In genomic region chr10:71319042-71319799, GRCh38 we compare ENCODE assay signal across 8 cellular contexts. TPM values are rescaled to one million over a fixed set of nuclear protein-coding genes. Genes with fewer than 3 reads are reported as not detected.
A peak's percentile ranks its signal among the peaks of the same experiment; 100 is the strongest.
DNase-seq lines count a peak whose midpoint lies in the region; ATAC-seq, FAIRE-seq and TF ChIP-seq lines count a peak whose summit lies in the region.

Gene SLC29A3 (plus strand): TSS chr10:71319259. CDS start chr10:71319310, 51 bp downstream.

- peaks cover 3% of the 10 kb centered on the region for H3K4me1 ChIP-seq in endothelial cell of umbilical vein (ENCODE audit: control insufficient read depth, extremely low read depth, insufficient read depth, low read length)

- peak within 1 kb of the TSS; percentile 60 for H3K27ac ChIP-seq in endothelial cell of umbilical vein (ENCODE audit: insufficient read depth, low read depth, low read length)

- peak within 1 kb of the TSS; percentile 97 for H2AFZ ChIP-seq in endothelial cell of umbilical vein (ENCODE audit: low read depth, low read length)

- no peaks in the 10 kb centered on the region for H3K9me3 ChIP-seq in endothelial cell of umbilical vein (replicated peaks; ENCODE audit: control insufficient read depth, insufficient read depth, low read length)

- peak within 1 kb of the TSS; percentile 97 to 98 for H3K4me3 Mint-ChIP-seq in CD14-positive monocyte

- H3K36me3 Mint-ChIP-seq in CD14-positive monocyte = peaks cover 18 to 21% of the 10 kb centered on the region in 2 donors

- peak; percentile 68 for TF ChIP-seq POLR2A in endothelial cell of umbilical vein (IDR thresholded peaks at IDR 0.05; ENCODE audit: low read depth, low read length)

- H3K79me2 ChIP-seq in endothelial cell of umbilical vein (ENCODE audit: control insufficient read depth, insufficient read depth, low read length) = no peaks in the 10 kb centered on the region

- peak; percentile 54 for ATAC-seq in HG03565 (IDR thresholded peaks at IDR 0.05; ENCODE audit: unreplicated experiment)

- DNase-seq in CD14-positive monocyte (ENCODE audit: low spot score) = peak; percentile 78
- peak; percentile 85 for DNase-seq in GM19240 (ENCODE audit: insufficient read length, low spot score)
- DNase-seq in NOMO-1 treated with DMSO at 0.1 percent for 48 hours (lab: John Stamatoyannopoulos, UW; ENCODE audit: unreplicated experiment) = peak; percentile 85
- peak; percentile 66 for DNase-seq in activated CD8-positive, alpha-beta memory T cell treated with anti-CD3 and anti-CD28 coated beads, Interleukin-2, amount 50 U/mL, for 24 hours (ENCODE audit: extremely low read depth)
- peak; percentile 83 for DNase-seq in endothelial cell of umbilical vein (ENCODE audit: low read depth, low spot score)
- peak; percentile 60 for DNase-seq in middle frontal gyrus (ENCODE audit: extremely low spot score, low spot score)
- DNase-seq in stimulated activated CD8-positive, alpha-beta memory T cell treated with anti-CD3 and anti-CD28 coated beads, Interleukin-2, amount 100 ng/mL, for 1 hour (ENCODE audit: low read depth in 2 of 2) = peak; percentile 63 to 73

- TSS peak; percentile 44 for BruUV-seq in endothelial cell of umbilical vein (replicated peaks; lab: Mats Ljungman, UMichigan)

- intact Hi-C loops in CD14-positive monocyte (cut with micrococcal nuclease) = loop anchor here (5.0 to 10.0 kb wide), 5 partner anchors 58 to 586 kb away; no protein-coding TSS in a partner anchor
- intact Hi-C loops in endothelial cell of umbilical vein (cut with micrococcal nuclease) = loop anchor here (1.0 to 10.0 kb wide), 6 partner anchors 58 to 576 kb away; no protein-coding TSS in a partner anchor

- peaks cover 66% of the 10 kb centered on the region for H3K4me1 Mint-ChIP-seq in CD14-positive monocyte

- TF ChIP-seq CTCF in CD14-positive monocyte (IDR thresholded peaks at IDR 0.05) = peak; percentile 69
- TF ChIP-seq CTCF in endothelial cell of umbilical vein (IDR thresholded peaks at IDR 0.05; ENCODE audit: extremely low read depth in 1 of 2, insufficient read depth in 1 of 2, low read depth in 1 of 2, low read length in 2 of 2) = peak; percentile 79 to 89

- POLR2A ChIA-PET in endothelial cell of umbilical vein (lab: Charles Lee) = interaction anchor here (0.6 to 1.1 kb wide), 7 partner anchors 15 to 1235 kb away, joined by 4 to 9 read pairs (median 5); partner anchors contain the start of gene UNC5B

- CTCF ChIA-PET in endothelial cell of umbilical vein (lab: Charles Lee) = interaction anchor here (0.5 to 8.0 kb wide), 45 partner anchors 9 to 1966 kb away, joined by 3 to 90 read pairs (median 4); no protein-coding TSS in a partner anchor

- FAIRE-seq in endothelial cell of umbilical vein (lab: Jason Lieb, UNC) = peak; percentile 86

- H3K27ac Mint-ChIP-seq in CD14-positive monocyte = peak within 1 kb of the TSS; percentile 85 to 96 (median 91)

- no peaks in the 10 kb centered on the region for H3K36me3 ChIP-seq in endothelial cell of umbilical vein (ENCODE audit: control insufficient read depth in 2 of 2, extremely low read depth in 1 of 2, insufficient read depth in 2 of 2, low read length in 2 of 2)

- H3K27me3 ChIP-seq in endothelial cell of umbilical vein (ENCODE audit: control insufficient read depth in 2 of 2, insufficient read depth in 2 of 2, low read length in 2 of 2) = peaks cover 0 to 1% of the 10 kb centered on the region in 2 experiments

- H3K27me3 Mint-ChIP-seq in CD14-positive monocyte (ENCODE audit: low read depth in 3 of 3) = peaks cover 0 to 4% (median 0%) of the 10 kb centered on the region in 3 donors

- peak within 1 kb of the TSS; percentile 88 for H3K4me2 ChIP-seq in endothelial cell of umbilical vein (ENCODE audit: insufficient read depth, low read length)

- no peaks in the 10 kb centered on the region for H3K9me3 Mint-ChIP-seq in CD14-positive monocyte

- H4K20me1 ChIP-seq in endothelial cell of umbilical vein (replicated peaks; ENCODE audit: control insufficient read depth, extremely low read depth, insufficient read depth, low read length) = no peaks in the 10 kb centered on the region

- no peaks in the 10 kb centered on the region for H3K9me1 ChIP-seq in endothelial cell of umbilical vein (replicated peaks; ENCODE audit: control insufficient read depth, extremely low read depth, insufficient read depth, low read length)

- dilution Hi-C loops in endothelial cell of umbilical vein (cut with MboI; ENCODE audit: extremely low pct_ligation_motif_present, low sequenced_read_pairs) = no loop called here

- peak within 1 kb of the TSS; percentile 90 for H3K9ac ChIP-seq in endothelial cell of umbilical vein (replicated peaks; ENCODE audit: extremely low read depth, insufficient read depth, low read length)

- H3K4me3 ChIP-seq in endothelial cell of umbilical vein (replicated peaks in 1 of 3; ENCODE audit: insufficient read depth in 1 of 3, low read depth in 1 of 3, low read length in 3 of 3) = peak within 1 kb of the TSS; percentile 63 to 69 (median 65)

TF ChIP-seq in endothelial cell of umbilical vein, 7 proteins besides CTCF, POLR2A, EP300 and RAD21:
- peak; percentile 33 for TF ChIP-seq EZH2 (IDR thresholded peaks at IDR 0.05; ENCODE audit: borderline replicate concordance, low read depth, low read length, severe bottlenecking)
- TF ChIP-seq MYC (IDR thresholded peaks at IDR 0.05; ENCODE audit: low read depth, low read length) = no peak
- TF ChIP-seq FOS (IDR thresholded peaks at IDR 0.05; ENCODE audit: borderline replicate concordance, insufficient read depth, low read length) = no peak
- TF ChIP-seq, protein P1, sequence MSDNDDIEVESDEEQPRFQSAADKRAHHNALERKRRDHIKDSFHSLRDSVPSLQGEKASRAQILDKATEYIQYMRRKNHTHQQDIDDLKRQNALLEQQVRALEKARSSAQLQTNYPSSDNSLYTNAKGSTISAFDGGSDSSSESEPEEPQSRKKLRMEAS (IDR thresholded peaks at IDR 0.05; ENCODE audit: insufficient read depth, insufficient read length) = peak; percentile 32
- TF ChIP-seq POLR2AphosphoS5 (IDR thresholded peaks at IDR 0.05; ENCODE audit: insufficient read depth, low read depth, low read length) = peak; percentile 83

RNA-seq across cellular contexts. Expression of gene SLC29A3, which starts in this region (rescaled TPM):
- polyA plus RNA-seq in CD14-positive monocyte = 10 to 100 TPM; 16.6 to 28.4 TPM
- total RNA-seq in endothelial cell of umbilical vein = 3.5 and 5.0 TPM in 2 replicates
- 8.7 and 9.1 TPM in 2 replicates for polyA plus RNA-seq in endothelial cell of umbilical vein
- 4.0 and 4.3 TPM in 2 replicates for polyA plus RNA-seq in endothelial cell of umbilical vein (2011; cell fraction: cytosol; rRNA removed)
- polyA plus RNA-seq in endothelial cell of umbilical vein (2011; cell fraction: nucleus; rRNA removed) = 2.5 and 3.3 TPM in 2 replicates
- 7.0 and 8.4 TPM in 2 replicates for polyA plus RNA-seq in endothelial cell of umbilical vein (2012)
- 6.4 and 6.9 TPM in 2 replicates for polyA minus RNA-seq in endothelial cell of umbilical vein
- 5.1 TPM for polyA minus RNA-seq in endothelial cell of umbilical vein (2011; cell fraction: cytosol; rRNA and poly(A)+ RNA removed)
- 2.4 and 2.7 TPM in 2 replicates for polyA minus RNA-seq in endothelial cell of umbilical vein (2011; cell fraction: nucleus; rRNA and poly(A)+ RNA removed)

Comparison
In these comparisons a context has a peak if more than half of its experiments do, and no peak if none do; other contexts are left out.
1. Peak in every context shown above with its lines: DNase-seq, ATAC-seq, H3K4me3 ChIP-seq and H3K27ac ChIP-seq.